9 cellular contexts compared by ENCODE assay signal in genomic region chr7:78168869-78169268, GRCh38.
"Had no signal": no experiment of that assay in that cellular context is flagged by ENCODE, and none has a peak within 500 bp of the region (broad histone marks: within the 10 kb centered on the region; RNA-seq: fewer than 3 reads in every experiment).

No MANE protein-coding gene starts in this region.

- H3K4me3 ChIP-seq: GM23248, GM23338, HAP-1 had no signal

- ATAC-seq: GM23338, HCT116 had no signal

- DNase-seq: GM23248, GOT3, H7, H9, HCEC 1CT, HFFc6 had no signal

- H3K27ac ChIP-seq: GM23248 had no signal

- H3K36me3 ChIP-seq: HAP-1 had no signal

- H3K9me3 ChIP-seq: HAP-1 had no signal
